ENCODE assay signal across 14 cellular contexts in genomic region chr9:3367185-3367584, GRCh38.
"Had no signal": no experiment of that assay in that cellular context is flagged by ENCODE, and none has a peak within 500 bp of the region (broad histone marks: within the 10 kb centered on the region; RNA-seq: fewer than 3 reads in every experiment).

No MANE protein-coding gene starts in this region.

- H3K4me3 ChIP-seq: lung, right atrium auricular region, skin epidermis had no signal

- ATAC-seq: activated CD8-positive, alpha-beta T cell treated with anti-CD3 and anti-CD28 coated beads, Interleukin-2, amount 10 ng/mL, durations not matched to agents 7 days and 5 days; activated naive CD8-positive, alpha-beta T cell treated with anti-CD3 and anti-CD28 coated beads, Interleukin-2, amount 50 U/mL, for 24 hours; left colon had no signal

- H3K9ac ChIP-seq: parathyroid adenoma had no signal

- H3K4me1 ChIP-seq: parathyroid adenoma had no signal

- H3K79me2 ChIP-seq: parathyroid adenoma had no signal

- H3K27ac Mint-ChIP-seq: activated CD8-positive, alpha-beta T cell treated with anti-CD3 and anti-CD28 coated beads, Interleukin-2, amount 10 ng/mL, durations not matched to agents 7 days and 5 days; activated naive CD8-positive, alpha-beta T cell treated with anti-CD3 and anti-CD28 coated beads, Interleukin-2, amount 50 U/mL, for 24 hours; nephron had no signal

- H2AFZ ChIP-seq: parathyroid adenoma had no signal

- H3K27me3 Mint-ChIP-seq: activated naive CD8-positive, alpha-beta T cell treated with anti-CD3 and anti-CD28 coated beads, Interleukin-2, amount 50 U/mL, for 24 hours had no signal

- H3K4me3 Mint-ChIP-seq: activated CD8-positive, alpha-beta T cell treated with anti-CD3 and anti-CD28 coated beads, Interleukin-2, amount 10 ng/mL, durations not matched to agents 7 days and 5 days; activated naive CD8-positive, alpha-beta T cell treated with anti-CD3 and anti-CD28 coated beads, Interleukin-2, amount 50 U/mL, for 24 hours; nephron had no signal

- H3K9me3 Mint-ChIP-seq: activated naive CD8-positive, alpha-beta T cell treated with anti-CD3 and anti-CD28 coated beads, Interleukin-2, amount 50 U/mL, for 24 hours; nephron had no signal

- DNase-seq: activated CD4-positive, alpha-beta T cell treated with anti-CD3 and anti-CD28 coated beads for 4 hours; activated CD8-positive, alpha-beta memory T cell treated with anti-CD3 and anti-CD28 coated beads, Interleukin-2, amount 50 U/mL, for 48 hours; activated CD8-positive, alpha-beta T cell treated with anti-CD3 and anti-CD28 coated beads, Interleukin-2, amount 10 ng/mL, durations not matched to agents 7 days and 5 days; activated naive CD4-positive, alpha-beta T cell treated with Interleukin-2 at 50 U/mL for 16 hours; activated naive CD8-positive, alpha-beta T cell treated with anti-CD3 and anti-CD28 coated beads, Interleukin-2, amount 50 U/mL, for 24 hours; hypothalamus; left colon; T1000; WERI-Rb-1 had no signal

- H3K27me3 ChIP-seq: right atrium auricular region had no signal

- H3K36me3 ChIP-seq: right atrium auricular region, WERI-Rb-1 had no signal

- H3K9me3 ChIP-seq: right atrium auricular region had no signal

- H3K27ac ChIP-seq: parathyroid adenoma, right atrium auricular region, skin epidermis, WERI-Rb-1 had no signal
